ENCODE assay signal across 11 cellular contexts in the genomic region with DNA sequence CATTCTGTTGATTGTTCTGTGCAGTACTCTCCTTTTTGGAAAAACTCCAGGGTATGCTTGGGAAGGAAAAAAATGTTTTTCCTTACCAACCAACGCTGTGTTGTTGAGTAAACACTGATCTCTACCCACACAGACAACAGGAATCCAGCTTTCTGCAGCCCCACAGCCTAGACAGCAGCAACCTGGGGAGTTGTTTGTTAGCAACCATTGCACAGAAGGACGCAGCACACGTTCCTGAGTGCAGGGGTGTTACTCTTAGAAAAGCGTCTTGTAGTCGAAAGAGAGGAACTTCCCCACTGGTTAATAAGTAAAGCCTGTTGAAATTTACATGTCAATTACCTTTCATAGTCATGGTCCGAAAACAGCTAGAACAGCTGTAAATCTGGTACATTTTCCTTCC. TPM values are rescaled to one million over a fixed set of nuclear protein-coding genes. Genes with fewer than 3 reads are reported as not detected.
A peak's percentile ranks its signal among the peaks of the same experiment; 100 is the strongest.
DNase-seq lines count a peak whose midpoint lies in the region; ATAC-seq and TF ChIP-seq lines count a peak whose summit lies in the region.
"Had no signal": no experiment of that assay in that cellular context is flagged by ENCODE, and none has a peak within 500 bp of the region (broad histone marks: within the 10 kb centered on the region; RNA-seq: fewer than 3 reads in every experiment).

No MANE protein-coding gene starts in this region.

- H2AFZ ChIP-seq in PC-3 (ENCODE audit: low read length): no peak overlapping the region

- H3K27me3 ChIP-seq in HUES64 (ENCODE audit: insufficient read depth, low read length) (no peaks in the 10 kb centered on the region), skeletal muscle satellite cell (ENCODE audit: control insufficient read depth, insufficient read depth, low read length) (no peaks in the 10 kb centered on the region), PC-3 (ENCODE audit: low read length) (no peaks in the 10 kb centered on the region)

- H4K20me1 ChIP-seq in PC-3 (ENCODE audit: low read length): no peaks in the 10 kb centered on the region

- H3K4me2 ChIP-seq in skeletal muscle satellite cell (ENCODE audit: low read length) (no peak overlapping the region), PC-3 (ENCODE audit: low read length) (no peak overlapping the region)

- H3K9me3 ChIP-seq in HUES64 (ENCODE audit: insufficient read depth, low read depth, low read length): no peaks in the 10 kb centered on the region
- no peaks in the 10 kb centered on the region for H3K9me3 ChIP-seq in skeletal muscle satellite cell (replicated peaks; ENCODE audit: low read length)
- no peaks in the 10 kb centered on the region for H3K9me3 ChIP-seq in PC-3 (ENCODE audit: low read length)

- H3K4me1 ChIP-seq in HUES64 (ENCODE audit: insufficient read depth, low read length) (peaks cover 21% of the 10 kb centered on the region), skeletal muscle satellite cell (ENCODE audit: control insufficient read depth, insufficient read depth, low read length) (peaks cover 14% of the 10 kb centered on the region), PC-3 (ENCODE audit: insufficient read depth, low read length) (no peaks in the 10 kb centered on the region)

- POLR2A ChIA-PET in PC-3 (lab: Charles Lee; ENCODE audit: unreplicated experiment): no interaction called here

- H3K36me3 ChIP-seq in HUES64 (ENCODE audit: insufficient read depth, low read length) (no peaks in the 10 kb centered on the region; the same call in 1 of the 2 replicates), skeletal muscle satellite cell (ENCODE audit: insufficient read depth, low read length) (peaks cover 23% of the 10 kb centered on the region), PC-3 (ENCODE audit: low read depth, low read length) (peaks cover 21% of the 10 kb centered on the region; the same call in 1 of the 2 replicates)

- H3F3A ChIP-seq in PC-3 (ENCODE audit: low read length, unreplicated experiment): no peaks in the 10 kb centered on the region

- CTCF ChIA-PET in PC-3 (lab: Charles Lee): no interaction called here

- no peaks in the 10 kb centered on the region for H3K79me2 ChIP-seq in PC-3 (ENCODE audit: low read length)

- ATAC-seq in PC-3: no peak
- ATAC-seq: activated CD4-positive, CD25-positive, alpha-beta regulatory T cell treated with anti-CD3 and anti-CD28 coated beads, Interleukin-2, amount 50 U/mL, for 24 hours had no signal

- no peak overlapping the region for H3K27ac ChIP-seq in HUES64 (ENCODE audit: low read depth, low read length)
- no peak overlapping the region for H3K27ac ChIP-seq in PC-3 (ENCODE audit: low read length)
- H3K27ac ChIP-seq: RWPE1 had no signal

- 72% methylated on average over 6 of the region's 6 CpGs for WGBS in HUES64

- DNase-seq in dermis blood vessel endothelial cell: peak; percentile 54
- DNase-seq in iris pigment epithelial cell (ENCODE audit: low read depth): peak; percentile 62
- no peak for DNase-seq in foreskin melanocyte
- DNase-seq in GM19238 (ENCODE audit: insufficient read length, low spot score): no peak
- no peak for DNase-seq in DMS114 treated with DMSO at 0.1 percent for 48 hours (lab: John Stamatoyannopoulos, UW; ENCODE audit: unreplicated experiment)
- DNase-seq in PC-3: no peak

- intact Hi-C loops in PC-3 (cut with micrococcal nuclease): no loop called here

- H3K9ac ChIP-seq in HUES64 (ENCODE audit: low read depth, low read length) (peak overlapping the region; percentile 38), skeletal muscle satellite cell (ENCODE audit: low read depth, low read length) (peak overlapping the region; percentile 28), PC-3 (ENCODE audit: low read length) (no peak overlapping the region)

- no peak for TF ChIP-seq CTCF in PC-3 (conservative IDR thresholded peaks at IDR 0.05; ENCODE audit: low read depth, low read length)

- no TSS peak for BruUV-seq in PC-3 (replicated peaks; lab: Mats Ljungman, UMichigan)

- no peaks in the 10 kb centered on the region for H3K9me2 ChIP-seq in PC-3 (replicated peaks; ENCODE audit: low read length)

- H3K4me3 ChIP-seq in HUES64 (ENCODE audit: low read length) (no peak overlapping the region), skeletal muscle satellite cell (ENCODE audit: low read length) (no peak overlapping the region), PC-3 (ENCODE audit: low read length) (no peak overlapping the region)
- H3K4me3 ChIP-seq: coronary artery had no signal

RNA-seq across cellular contexts. Expression of a gene that starts 56.6 kb away (rescaled TPM):
- 21.1 TPM for polyA plus RNA-seq in HUES64 (2013, experiment 1 of 2)
- 19.8 TPM for polyA plus RNA-seq in HUES64 (2013, experiment 2 of 2)
- total RNA-seq in dermis blood vessel endothelial cell (160 and 174 TPM in 2 replicates), PC-3 (2014; rRNA removed) (92.6 and 124 TPM in 2 replicates)
- total RNA-seq in skeletal muscle satellite cell (2012; rRNA removed): 38.0 and 49.8 TPM in 2 replicates

Comparison
In these comparisons a context has a peak if more than half of its experiments do, and no peak if none do; other contexts are left out.
1. DNase-seq: peak in dermis blood vessel endothelial cell (single experiment) and iris pigment epithelial cell (single experiment); none in foreskin melanocyte (single experiment), GM19238 (single experiment), DMS114 treated with DMSO at 0.1 percent for 48 hours (single experiment) and PC-3 (single experiment).